Comparison of ENCODE assay signal across 1 cellular context in genomic region chr3:138383715-138384114, GRCh38.
TF ChIP-seq lines count a peak whose summit lies in the region.

No MANE protein-coding gene starts in this region.

TF ChIP-seq in SK-N-SH, 30 proteins besides CTCF, POLR2A, EP300 and RAD21:
- no peak for TF ChIP-seq REST (IDR thresholded peaks at IDR 0.05; ENCODE audit: low read depth, low read length)
- no peak for TF ChIP-seq SIN3A (IDR thresholded peaks at IDR 0.05; ENCODE audit: borderline replicate concordance, low read depth, low read length)
- TF ChIP-seq ELF1 (IDR thresholded peaks at IDR 0.05): no peak
- TF ChIP-seq MXI1 (IDR thresholded peaks at IDR 0.05; ENCODE audit: low read depth, low read length): no peak
TF ChIP-seq in SK-N-SH: peak in this region for 0.
